8 cellular contexts compared by ENCODE assay signal in the genomic region with DNA sequence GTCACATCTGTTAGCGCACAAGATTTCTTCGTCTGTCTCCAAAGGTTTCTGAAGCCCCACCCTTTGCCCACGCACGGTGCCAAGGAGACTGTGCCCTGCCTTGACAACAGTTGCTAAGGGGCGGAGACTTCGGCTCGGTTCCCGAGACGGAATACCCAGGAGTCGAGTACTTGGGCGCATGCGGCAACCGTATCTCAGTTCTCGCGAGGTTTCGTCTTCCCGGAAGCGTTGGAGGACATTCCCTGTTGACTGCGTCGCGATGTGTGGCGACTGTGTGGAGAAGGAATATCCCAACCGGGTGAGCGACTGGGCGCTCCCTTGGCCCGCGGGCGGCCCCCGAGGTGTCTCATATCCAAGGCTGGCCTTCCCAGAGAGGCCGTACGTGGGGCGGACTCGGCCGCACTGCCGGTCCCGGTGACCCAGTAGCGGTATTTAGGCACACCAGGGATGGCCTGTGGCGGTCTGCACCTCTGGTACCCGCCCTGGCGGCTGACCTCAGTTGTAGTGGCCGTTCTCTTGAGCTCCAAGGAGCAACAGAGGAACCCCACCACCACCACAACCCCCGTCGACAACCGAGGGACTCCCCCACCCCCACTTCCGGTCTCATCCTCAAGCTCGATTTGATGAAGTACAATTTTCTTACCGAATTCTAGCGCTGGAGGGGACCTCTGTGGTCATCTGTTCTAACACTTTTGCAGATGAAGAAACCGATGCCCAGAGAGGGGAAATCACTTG. TPM values are rescaled to one million over a fixed set of nuclear protein-coding genes. Genes with fewer than 3 reads are reported as not detected.
DNase-seq lines count a peak whose midpoint lies in the region; ATAC-seq and TF ChIP-seq lines count a peak whose summit lies in the region.

A gene (plus strand): TSS at position 219 of the 735 bp plus-strand sequence. CDS start 41 bp downstream, at position 260.

- peak; percentile 97 for ATAC-seq in HG03196 (IDR thresholded peaks at IDR 0.05; ENCODE audit: unreplicated experiment)
- ATAC-seq in activated B cell treated with CpG ODN at 0.5 μM for 24 hours (ENCODE audit: low read depth) = peak; percentile 98

- in situ Hi-C loops in GM18951 (cut with MboI; ENCODE audit: low sequenced_read_pairs, unreplicated experiment) = no loop called here

- peak within 1 kb of the TSS; percentile 92 for H3K4me3 Mint-ChIP-seq in activated B cell treated with CpG ODN at 0.5 μM for 24 hours
- H3K4me3 Mint-ChIP-seq in immature natural killer cell = peak within 1 kb of the TSS; percentile 89 to 94 (median 93)

- TF ChIP-seq CTCF in activated B cell treated with CpG ODN at 0.5 μM for 24 hours (IDR thresholded peaks at IDR 0.05) = no peak

- DNase-seq in AG08395 (ENCODE audit: low spot score) = peak; percentile 98
- peak; percentile 99 for DNase-seq in NCI-H345 (lab: John Stamatoyannopoulos, UW)
- peak; percentile 89 for DNase-seq in activated B cell treated with CpG ODN at 0.5 μM for 24 hours
- DNase-seq in caudate nucleus (lab: John Stamatoyannopoulos, UW) = peak; percentile 56 to 99 (median 95)
- peak; percentile 93 to 94 (median 94) for DNase-seq in immature natural killer cell
- peak; percentile 91 for DNase-seq in smooth muscle cell of the brain vasculature (ENCODE audit: low read depth, low spot score)

- H3K9me3 Mint-ChIP-seq in activated B cell treated with CpG ODN at 0.5 μM for 24 hours (no peaks in the 10 kb centered on the region), immature natural killer cell (no peaks in the 10 kb centered on the region)

- H3K4me1 Mint-ChIP-seq in activated B cell treated with CpG ODN at 0.5 μM for 24 hours (peaks cover 43% of the 10 kb centered on the region), immature natural killer cell (peaks cover 40 to 64% of the 10 kb centered on the region in 2 donors)

- POLR2A ChIA-PET in activated B cell treated with CpG ODN at 0.5 μM for 24 hours (lab: Charles Lee) = interaction anchor here (0.6 to 1.7 kb wide), 17 partner anchors 8 to 1371 kb away, joined by 3 to 16 read pairs (median 3); a partner anchor contains a TSS

- H3K27ac ChIP-seq in caudate nucleus (ENCODE audit: low read depth, low read length) = peak within 1 kb of the TSS; percentile 65

- H3K27me3 Mint-ChIP-seq in activated B cell treated with CpG ODN at 0.5 μM for 24 hours = peaks cover 3% of the 10 kb centered on the region
- peaks cover 9 to 15% (median 12%) of the 10 kb centered on the region in 3 donors for H3K27me3 Mint-ChIP-seq in immature natural killer cell (ENCODE audit: low read depth in 3 of 3)

- CTCF ChIA-PET in activated B cell treated with CpG ODN at 0.5 μM for 24 hours (lab: Charles Lee) = interaction anchor here (1.0 to 1.6 kb wide), 2 partner anchors 34 to 91 kb away, joined by 3 to 5 read pairs; no protein-coding TSS in a partner anchor

- intact Hi-C loops in activated B cell treated with CpG ODN at 0.5 μM for 24 hours (cut with micrococcal nuclease) = loop anchor here (1.0 to 10.0 kb wide), 6 partner anchors 14 to 580 kb away; a partner anchor contains a TSS

- H3K36me3 Mint-ChIP-seq in activated B cell treated with CpG ODN at 0.5 μM for 24 hours (ENCODE audit: low read depth) (peaks cover 26% of the 10 kb centered on the region), immature natural killer cell (peaks cover 0 to 3% (median 0%) of the 10 kb centered on the region in 3 donors)

- TF ChIP-seq POLR2A in GM18951 (IDR thresholded peaks at IDR 0.05; ENCODE audit: extremely low read depth, insufficient read depth, insufficient read length) = peak; percentile 92

- H3K27ac Mint-ChIP-seq in activated B cell treated with CpG ODN at 0.5 μM for 24 hours (peak within 1 kb of the TSS; percentile 88), immature natural killer cell (peak within 1 kb of the TSS; percentile 93 to 100 (median 96))

RNA-seq across cellular contexts. Expression of the gene that starts here (rescaled TPM):
- 69.6 and 83.8 TPM in 2 replicates for total RNA-seq in activated B cell treated with CpG ODN at 0.5 μM for 24 hours
- polyA plus RNA-seq in immature natural killer cell = 100 to 1,000 TPM in 2 of 3 donors, 10 to 100 TPM in 1; 87.8 to 140 (median 124) TPM

Comparison
In these comparisons a context has a peak if more than half of its experiments do, and no peak if none do; other contexts are left out.
1. Peak in every context shown above with its lines: DNase-seq, ATAC-seq and H3K27ac ChIP-seq.